ENCODE assay signal across 1 cellular context in the genomic region with DNA sequence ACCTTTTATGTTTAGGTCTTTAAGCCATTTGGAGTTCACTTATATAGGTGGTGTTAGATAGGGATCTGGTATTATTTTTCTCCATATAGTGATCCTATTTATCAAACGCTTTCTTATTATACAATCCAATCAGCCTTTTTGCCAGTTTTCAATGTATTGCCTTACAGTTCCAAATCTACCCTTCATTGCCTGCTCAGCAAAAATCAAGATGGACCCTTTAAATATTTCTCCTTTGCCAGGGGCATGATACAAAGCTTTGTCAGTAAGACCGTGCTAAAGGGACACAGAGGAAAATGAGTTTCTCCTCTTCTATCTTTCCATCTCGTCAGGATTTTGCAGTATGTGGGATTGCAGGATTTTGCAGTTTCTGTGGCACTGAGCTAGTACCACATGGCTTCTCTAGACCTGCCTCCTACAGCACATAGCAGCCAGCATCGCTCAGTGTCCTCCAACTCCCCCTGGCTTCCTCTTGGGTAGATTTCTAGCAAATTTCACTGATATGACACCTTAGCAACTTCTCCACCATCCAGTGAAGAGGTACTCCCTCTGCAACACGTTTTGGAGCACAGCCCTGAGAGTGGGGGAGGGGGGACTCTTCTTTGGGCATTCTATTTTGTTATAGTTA.
TF ChIP-seq lines count a peak whose summit lies in the region.

No MANE protein-coding gene starts in this region.

TF ChIP-seq in GM12878, 131 proteins besides CTCF, POLR2A, EP300 and RAD21:
- TF ChIP-seq NRF1 (conservative IDR thresholded peaks at IDR 0.05; ENCODE audit: low read depth, low read length) (no peak), SUPT20H (IDR thresholded peaks at IDR 0.05; ENCODE audit: borderline replicate concordance, control insufficient read depth, low read depth, low read length) (no peak), GATAD2B (conservative IDR thresholded peaks at IDR 0.05; ENCODE audit: low read depth) (no peak), ZZZ3 (IDR thresholded peaks at IDR 0.05; ENCODE audit: control insufficient read depth, insufficient read length, low read depth) (no peak)
TF ChIP-seq in GM12878: peak in this region for 0.
